In genomic region chr17:58328195-58329034, GRCh38 we compare ENCODE assay signal across 8 cellular contexts. TPM values are rescaled to one million over a fixed set of nuclear protein-coding genes. Genes with fewer than 3 reads are reported as not detected.
A peak's percentile ranks its signal among the peaks of the same experiment; 100 is the strongest.
DNase-seq lines count a peak whose midpoint lies in the region; ATAC-seq, FAIRE-seq and TF ChIP-seq lines count a peak whose summit lies in the region.

Gene TSPOAP1, minus strand, starts transcription at chr17:58328795. Its CDS starts 875 bp downstream, at chr17:58327920.

- no peaks in the 10 kb centered on the region for H3K9me3 ChIP-seq in psoas muscle

- peak; percentile 59 for DNase-seq in ELF-1 (ENCODE audit: low read depth, low spot score)
- DNase-seq in T-helper 22 cell (ENCODE audit: low read depth): peak; percentile 54
- DNase-seq in central memory CD4-positive, alpha-beta T cell: peak; percentile 61
- DNase-seq in nephron progenitor cell: peak; percentile 77
- peak in 27 of 49 donors; percentile 9 to 75 (median 40) for DNase-seq in substantia nigra (lab: John Stamatoyannopoulos, UW)
- DNase-seq in psoas muscle: no peak
- no peak for DNase-seq in urothelium cell line (ENCODE audit: low spot score)

- H3K4me3 ChIP-seq in psoas muscle: no peak within 1 kb of the TSS

- H3K9me3 Mint-ChIP-seq in nephron progenitor cell: no peaks in the 10 kb centered on the region

- H3K27me3 Mint-ChIP-seq in nephron progenitor cell (ENCODE audit: low read depth, poor library complexity): peaks cover 11% of the 10 kb centered on the region

- H3K27ac Mint-ChIP-seq in nephron progenitor cell: peak within 1 kb of the TSS; percentile 93

- intact Hi-C loops in psoas muscle (cut with DNase I): no loop called here

- WGBS in psoas muscle, 3 donors: 25 to 30% (median 25%) methylated on average over 21 to 23 of the region's 23 CpGs

- TF ChIP-seq CTCF in nephron progenitor cell (IDR thresholded peaks at IDR 0.05) (no peak), psoas muscle (IDR thresholded peaks at IDR 0.05) (no peak)

- H3K36me3 ChIP-seq in psoas muscle (ENCODE audit: insufficient read depth in 1 of 2, low read depth in 1 of 2): no peaks in the 10 kb centered on the region

- no peak for FAIRE-seq in urothelium cell line (lab: Jason Lieb, UNC)

- ATAC-seq in HG02623 (IDR thresholded peaks at IDR 0.05; ENCODE audit: unreplicated experiment) (peak; percentile 11), psoas muscle (no peak)

- H3K4me3 Mint-ChIP-seq in nephron progenitor cell: peak within 1 kb of the TSS; percentile 79

- peaks cover 0 to 23% (median 7%) of the 10 kb centered on the region in 3 donors for H3K27me3 ChIP-seq in psoas muscle (ENCODE audit: insufficient read depth in 3 of 3, low read length in 2 of 3)

- peak within 1 kb of the TSS; percentile 9 for H3K27ac ChIP-seq in substantia nigra (ENCODE audit: low read depth, low read length, poor library complexity, severe bottlenecking)
- H3K27ac ChIP-seq in psoas muscle: no peak within 1 kb of the TSS

- no peaks in the 10 kb centered on the region for H3K36me3 Mint-ChIP-seq in nephron progenitor cell (ENCODE audit: low read depth)

- H3K4me1 Mint-ChIP-seq in nephron progenitor cell: peaks cover 83% of the 10 kb centered on the region

- H3K4me1 ChIP-seq in psoas muscle: peaks cover 6% of the 10 kb centered on the region

RNA-seq across cellular contexts. Expression of gene TSPOAP1, which starts in this region (rescaled TPM):
- 1 to 10 TPM; 2.3 to 6.6 (median 4.4) TPM for total RNA-seq in psoas muscle
- 1 to 10 TPM in 2 of 3 donors, under 1 TPM in 1; 0.40 to 2.1 (median 1.2) TPM for polyA plus RNA-seq in psoas muscle

Comparison
In these comparisons a context has a peak if more than half of its experiments do, and no peak if none do; other contexts are left out.
1. DNase-seq: peak in ELF-1 (single experiment), T-helper 22 cell (single experiment), central memory CD4-positive, alpha-beta T cell (single experiment), nephron progenitor cell (single experiment) and substantia nigra (27 of 49); none in psoas muscle (0 of 2) and urothelium cell line (single experiment).